Comparison of ENCODE assay signal across 10 cellular contexts in the genomic region with DNA sequence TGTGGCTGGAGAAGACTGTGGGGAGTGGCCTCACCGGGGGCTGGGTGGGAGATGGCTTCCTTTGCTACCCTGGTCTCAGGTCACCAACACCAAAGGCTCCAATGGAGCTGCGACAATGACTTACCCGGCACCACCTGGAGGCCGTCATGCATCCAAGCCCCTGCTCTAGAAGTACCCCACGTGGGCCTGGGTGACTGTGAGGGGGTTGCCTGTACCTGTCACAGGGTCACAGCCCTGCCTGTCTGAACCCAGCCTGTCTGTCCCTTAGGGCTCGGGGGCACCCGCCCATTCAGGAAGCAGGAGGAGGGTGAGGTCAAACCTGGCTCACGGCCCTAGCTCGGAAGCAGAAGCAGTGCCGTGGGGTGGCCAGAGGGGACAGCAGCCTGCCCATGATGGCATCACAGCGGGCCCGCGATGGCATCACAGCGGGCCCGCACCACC. TPM values are rescaled to one million over a fixed set of nuclear protein-coding genes. Genes with fewer than 3 reads are reported as not detected.
DNase-seq lines count a peak whose midpoint lies in the region; ATAC-seq and TF ChIP-seq lines count a peak whose summit lies in the region.
"Had no signal": no experiment of that assay in that cellular context is flagged by ENCODE, and none has a peak within 500 bp of the region (broad histone marks: within the 10 kb centered on the region; RNA-seq: fewer than 3 reads in every experiment).

No MANE protein-coding gene starts in this region.

- peak overlapping the region; percentile 89 for H3K4me3 Mint-ChIP-seq in natural killer cell

- intact Hi-C loops in natural killer cell (cut with micrococcal nuclease), result loop anchor here (1.0 to 2.0 kb wide), 2 partner anchors 49 to 81 kb away; no protein-coding TSS in a partner anchor

- H3K27ac Mint-ChIP-seq in natural killer cell, result peak overlapping the region; percentile 89 to 94

- ATAC-seq in natural killer cell (peak in 1 of 3 donors; percentile 6), HG02852 (IDR thresholded peaks at IDR 0.05; ENCODE audit: unreplicated experiment) (no peak), HG03039 (IDR thresholded peaks at IDR 0.05; ENCODE audit: unreplicated experiment) (no peak)

- TF ChIP-seq CTCF in Loucy (conservative IDR thresholded peaks at IDR 0.05; ENCODE audit: low read length) (no peak), natural killer cell (IDR thresholded peaks at IDR 0.05) (no peak), BE2C (IDR thresholded peaks at IDR 0.05; ENCODE audit: low read depth, low read length) (no peak)

- H3K9me3 ChIP-seq in BLaER1 (no peaks in the 10 kb centered on the region), Loucy (ENCODE audit: insufficient read depth, low read depth, low read length) (no peaks in the 10 kb centered on the region), BE2C (no peaks in the 10 kb centered on the region)

- H3K9ac ChIP-seq in BLaER1, result peak overlapping the region; percentile 52; the same call in 1 of the 2 replicates
- H3K9ac ChIP-seq in Loucy (ENCODE audit: low read depth, low read length, poor library complexity, severe bottlenecking), result peak overlapping the region; percentile 31

- no peak overlapping the region for H2AFZ ChIP-seq in Loucy (ENCODE audit: low read length)

- H3F3A ChIP-seq in Loucy (ENCODE audit: low read depth), result no peaks in the 10 kb centered on the region

- H3K9me2 ChIP-seq in Loucy (replicated peaks; ENCODE audit: low read depth, low read length), result no peaks in the 10 kb centered on the region

- no peaks in the 10 kb centered on the region for H3K79me2 ChIP-seq in Loucy (ENCODE audit: insufficient read depth, low read length)

- no peaks in the 10 kb centered on the region for H3K27me3 Mint-ChIP-seq in natural killer cell (ENCODE audit: low read depth in 2 of 2)

- H3K4me3 ChIP-seq in BLaER1 (no peak overlapping the region), Loucy (ENCODE audit: low read length, poor library complexity, severe bottlenecking) (no peak overlapping the region), BE2C (ENCODE audit: low read depth, low read length) (no peak overlapping the region)

- no peaks in the 10 kb centered on the region for H3K36me3 Mint-ChIP-seq in natural killer cell

- H3K9me3 Mint-ChIP-seq in natural killer cell, result peaks cover 0 to 2% of the 10 kb centered on the region in 2 donors

- peaks cover 46 to 60% of the 10 kb centered on the region in 2 donors for H3K4me1 Mint-ChIP-seq in natural killer cell

- DNase-seq in dermis blood vessel endothelial cell (peak; percentile 65), natural killer cell (peak; percentile 28), OCI-M2 (lab: John Stamatoyannopoulos, UW; ENCODE audit: unreplicated experiment) (no peak), BE2C (no peak)

- H3K4me1 ChIP-seq in BLaER1, result peaks cover 71% of the 10 kb centered on the region
- H3K4me1 ChIP-seq in Loucy (ENCODE audit: insufficient read depth, low read length, poor library complexity, severe bottlenecking), result peaks cover 15% of the 10 kb centered on the region
- no peaks in the 10 kb centered on the region for H3K4me1 ChIP-seq in BE2C

- peak overlapping the region; percentile 57 for H3K27ac ChIP-seq in BLaER1
- H3K27ac ChIP-seq: HL-60, VCaP had no signal

- H4K20me1 ChIP-seq in BLaER1 (no peaks in the 10 kb centered on the region), Loucy (ENCODE audit: insufficient read depth, low read length, poor library complexity, severe bottlenecking) (no peaks in the 10 kb centered on the region)

- peak overlapping the region; percentile 80 for H3K4me2 ChIP-seq in BLaER1
- peak overlapping the region; percentile 5 for H3K4me2 ChIP-seq in Loucy (ENCODE audit: low read depth, low read length, poor library complexity, severe bottlenecking)

- H3K36me3 ChIP-seq in BLaER1, result peaks cover 27% of the 10 kb centered on the region; the same call in 1 of the 2 replicates
- no peaks in the 10 kb centered on the region for H3K36me3 ChIP-seq in Loucy (ENCODE audit: insufficient read depth, low read length)
- no peaks in the 10 kb centered on the region for H3K36me3 ChIP-seq in BE2C

- H3K27me3 ChIP-seq in BLaER1 (no peaks in the 10 kb centered on the region), Loucy (ENCODE audit: insufficient read depth, low read length, poor library complexity, severe bottlenecking) (no peaks in the 10 kb centered on the region), BE2C (no peaks in the 10 kb centered on the region)

RNA-seq across cellular contexts. Expression of a gene that starts 18.9 kb away (rescaled TPM):
- total RNA-seq in dermis blood vessel endothelial cell (8.5 and 10.9 TPM in 2 replicates), natural killer cell (1 to 10 TPM; 2.4 to 4.0 (median 3.3) TPM)
- polyA plus RNA-seq in BE2C (2012; ENCODE audit: insufficient read depth, insufficient read length, low read depth), result 23.6 TPM

RNA-seq across cellular contexts. Expression of a gene that starts 27.7 kb away (rescaled TPM):
- total RNA-seq in dermis blood vessel endothelial cell, result 10.4 and 11.4 TPM in 2 replicates
- 10 to 100 TPM; 16.6 to 23.7 (median 20.7) TPM for total RNA-seq in natural killer cell
- 71.8 TPM for polyA plus RNA-seq in BE2C (2012; ENCODE audit: insufficient read depth, insufficient read length, low read depth)

RNA-seq across cellular contexts. Expression of a gene that starts 33.1 kb away (rescaled TPM):
- total RNA-seq in dermis blood vessel endothelial cell (213 and 267 TPM in 2 replicates), natural killer cell (100 to 1,000 TPM in 2 of 3 donors, 10 to 100 TPM in 1; 97.2 to 136 (median 116) TPM)
- 558 TPM for polyA plus RNA-seq in BE2C (2012; ENCODE audit: insufficient read depth, insufficient read length, low read depth)

RNA-seq across cellular contexts. Expression of a gene that starts 51.4 kb away (rescaled TPM):
- total RNA-seq in dermis blood vessel endothelial cell, result 19.6 and 21.2 TPM in 2 replicates
- total RNA-seq in natural killer cell, result 100 to 1,000 TPM; 142 to 167 (median 165) TPM
- polyA plus RNA-seq in BE2C (2012; ENCODE audit: insufficient read depth, insufficient read length, low read depth), result 34.9 TPM

Comparison
In these comparisons a context has a peak if more than half of its experiments do, and no peak if none do; other contexts are left out.
1. DNase-seq: peak in dermis blood vessel endothelial cell (single experiment) and natural killer cell (single experiment); none in OCI-M2 (single experiment) and BE2C (single experiment).